In genomic region chr10:98488669-98489430, GRCh38 we compare ENCODE assay signal across 13 cellular contexts. TPM values are rescaled to one million over a fixed set of nuclear protein-coding genes. Genes with fewer than 3 reads are reported as not detected.
DNase-seq lines count a peak whose midpoint lies in the region; TF ChIP-seq lines count a peak whose summit lies in the region.
"Had no signal": no experiment of that assay in that cellular context is flagged by ENCODE, and none has a peak within 500 bp of the region (broad histone marks: within the 10 kb centered on the region; RNA-seq: fewer than 3 reads in every experiment).

No MANE protein-coding gene starts in this region.

- no peak overlapping the region for H3K4me3 ChIP-seq in suprapubic skin

- DNase-seq in HuH-7.5 (ENCODE audit: low spot score) (peak; percentile 28), SK-N-DZ (ENCODE audit: low spot score) (peak; percentile 30), epithelial cell of prostate (ENCODE audit: low read depth, low spot score) (peak; percentile 57), suprapubic skin (ENCODE audit: low spot score in 2 of 2) (peak; percentile 77 to 84), SIG-M5 (lab: John Stamatoyannopoulos, UW) (no peak)
- DNase-seq in activated naive CD4-positive, alpha-beta T cell treated with Interleukin-2 at 50 U/mL for 16 hours = no peak
- DNase-seq in activated CD4-positive, alpha-beta T cell treated with anti-CD3 and anti-CD28 coated beads for 48 hours = no peak
- DNase-seq: activated CD8-positive, alpha-beta T cell treated with anti-CD3 and anti-CD28 coated beads for 36 hours; DND-41; IMR-90; NCI-H1092 treated with DMSO at 0.1 percent for 48 hours; SK-N-SH; stimulated activated CD4-positive, alpha-beta T cell treated with anti-CD3 and anti-CD28 coated beads, Interleukin-15, amount 100 ng/mL, for 24 hours had no signal

- 61% methylated on average over 1 of the region's 1 CpG for WGBS in suprapubic skin

- TF ChIP-seq EP300 in suprapubic skin (IDR thresholded peaks at IDR 0.05) = no peak

- H3K9me3 ChIP-seq in suprapubic skin = no peaks in the 10 kb centered on the region
- H3K9me3 ChIP-seq: SK-N-SH had no signal

- peak overlapping the region; percentile 74 for H3K27ac ChIP-seq in epithelial cell of prostate
- H3K27ac ChIP-seq in suprapubic skin = peak overlapping the region; percentile 16

- TF ChIP-seq POLR2A in suprapubic skin (IDR thresholded peaks at IDR 0.05) = no peak

- H3K36me3 ChIP-seq in suprapubic skin = no peaks in the 10 kb centered on the region

- H3K4me1 ChIP-seq in suprapubic skin = peaks cover 6% of the 10 kb centered on the region

- no peak for TF ChIP-seq CTCF in suprapubic skin (IDR thresholded peaks at IDR 0.05)

- H3K27me3 ChIP-seq in suprapubic skin = no peaks in the 10 kb centered on the region

RNA-seq across cellular contexts. Expression of gene HPS1, which starts 42.1 kb away (rescaled TPM):
- 2.0 and 2.2 TPM in 2 replicates for polyA plus RNA-seq in SK-N-DZ (2014; cell fraction: cytosol; rRNA removed)
- polyA plus RNA-seq in SK-N-DZ (2014; cell fraction: nucleus; rRNA removed) = 5.9 and 7.8 TPM in 2 replicates
- 10 to 100 TPM; 46.5 to 83.5 (median 67.5) TPM for total RNA-seq in suprapubic skin

Comparison
In these comparisons a context has a peak if more than half of its experiments do, and no peak if none do; other contexts are left out.
1. DNase-seq: peak in HuH-7.5 (single experiment), SK-N-DZ (single experiment), epithelial cell of prostate (single experiment) and suprapubic skin (2 of 2); none in SIG-M5 (single experiment), activated naive CD4-positive, alpha-beta T cell treated with Interleukin-2 at 50 U/mL for 16 hours (single experiment) and activated CD4-positive, alpha-beta T cell treated with anti-CD3 and anti-CD28 coated beads for 48 hours (single experiment).